In the genomic region with DNA sequence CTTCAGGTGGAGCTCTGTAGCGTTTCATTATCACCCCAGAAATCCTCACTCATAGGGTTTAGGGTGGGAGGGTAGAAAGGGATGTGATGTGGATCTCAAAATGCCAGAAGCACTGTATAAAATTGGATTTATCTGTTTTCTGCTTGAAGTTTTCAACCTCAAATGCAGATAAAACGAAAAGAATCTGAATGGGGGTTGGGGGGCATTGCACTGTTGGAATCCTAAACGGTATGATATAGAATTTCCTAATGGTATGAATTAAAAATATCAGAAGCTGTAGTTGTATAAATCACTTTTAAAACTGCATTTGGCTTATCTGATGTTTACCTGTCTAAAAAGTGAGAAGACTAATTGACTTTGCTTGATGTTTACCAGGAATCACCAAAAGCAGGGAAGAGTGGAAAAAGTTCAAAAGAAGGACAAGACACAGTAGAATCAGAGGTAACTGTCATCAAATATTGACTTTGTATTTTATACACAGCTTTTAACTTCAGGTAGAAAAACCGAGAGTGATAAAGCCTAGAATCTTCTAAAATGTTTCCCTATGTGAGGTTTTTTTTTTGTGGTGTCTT, we compare ENCODE assay signal across 8 cellular contexts. TPM values are rescaled to one million over a fixed set of nuclear protein-coding genes. Genes with fewer than 3 reads are reported as not detected.
A peak's percentile ranks its signal among the peaks of the same experiment; 100 is the strongest.
DNase-seq lines count a peak whose midpoint lies in the region; TF ChIP-seq lines count a peak whose summit lies in the region.

No MANE protein-coding gene starts in this region.

- no peak overlapping the region for H3K27ac ChIP-seq in liver (ENCODE audit: low read depth in 1 of 2, low read length in 2 of 2)
- no peak overlapping the region for H3K27ac ChIP-seq in thymus (ENCODE audit: low read depth)

- H3K9me3 ChIP-seq in liver (ENCODE audit: control insufficient read depth in 4 of 4, low read length in 3 of 4) = no peaks in the 10 kb centered on the region
- no peaks in the 10 kb centered on the region for H3K9me3 ChIP-seq in thymus (ENCODE audit: control insufficient read depth)

- CTCF ChIA-PET in activated CD4-positive, alpha-beta T cell treated with anti-CD3 and anti-CD28 coated beads, Interleukin-2, amount 10 ng/mL, durations not matched to agents 7 days and 5 days (lab: Charles Lee) = interaction anchor here (0.5 to 2.3 kb wide), 9 partner anchors 9 to 329 kb away, joined by 3 to 15 read pairs (median 3); no protein-coding TSS in a partner anchor
- CTCF ChIA-PET in GM10248 (lab: Yijun Ruan, JAX) = interaction anchor here (1.5 to 2.0 kb wide), 3 partner anchors 9 to 62 kb away, joined by 5 to 13 read pairs (median 7); no protein-coding TSS in a partner anchor

- H3K4me1 ChIP-seq in liver (ENCODE audit: control insufficient read depth in 4 of 4, insufficient read depth in 4 of 4, low read length in 3 of 4) (peaks cover 0 to 19% (median 8%) of the 10 kb centered on the region in 4 donors), thymus (ENCODE audit: control insufficient read depth, insufficient read depth, low read length) (peaks cover 5% of the 10 kb centered on the region)

- H3K27me3 Mint-ChIP-seq in activated CD4-positive, alpha-beta T cell treated with anti-CD3 and anti-CD28 coated beads, Interleukin-2, amount 10 ng/mL, durations not matched to agents 7 days and 5 days = peaks cover 5% of the 10 kb centered on the region

- no peak for TF ChIP-seq CTCF in astrocyte of the cerebellum (IDR thresholded peaks at IDR 0.05; ENCODE audit: low read depth, low read length, missing control alignments)
- TF ChIP-seq CTCF in liver (IDR thresholded peaks at IDR 0.05; ENCODE audit: low read depth, low read length, missing input control) = no peak
- no peak for TF ChIP-seq CTCF in GM10248 (IDR thresholded peaks at IDR 0.05; ENCODE audit: control extremely low read depth, extremely low read depth, low read depth, missing control alignments)
- no peak for TF ChIP-seq CTCF in GM13976 (IDR thresholded peaks at IDR 0.05; ENCODE audit: borderline replicate concordance, control extremely low read depth, extremely low read depth, insufficient read depth, missing control alignments)

- no peak for TF ChIP-seq RAD21 in liver (IDR thresholded peaks at IDR 0.05)

- POLR2A ChIA-PET in activated CD4-positive, alpha-beta T cell treated with anti-CD3 and anti-CD28 coated beads, Interleukin-2, amount 10 ng/mL, durations not matched to agents 7 days and 5 days (lab: Charles Lee) = interaction anchor here (0.9 kb wide), 1 partner anchor 47 kb away, joined by 4 read pairs; no protein-coding TSS in a partner anchor
- POLR2A ChIA-PET in GM10248 (lab: Yijun Ruan, JAX) = no interaction called here

- DNase-seq in activated CD4-positive, alpha-beta T cell treated with anti-CD3 and anti-CD28 coated beads, Interleukin-2, amount 10 ng/mL, durations not matched to agents 7 days and 5 days = no peak
- DNase-seq in activated CD4-positive, alpha-beta T cell treated with anti-CD3 and anti-CD28 coated beads, Interleukin-2, amount 50 U/mL, for 1 hour = no peak
- DNase-seq in astrocyte of the cerebellum (ENCODE audit: low read depth) (no peak), GM10248 (ENCODE audit: extremely low spot score) (no peak), GM13976 (ENCODE audit: low spot score) (no peak)
- DNase-seq in effector CD8-positive, alpha-beta T cell (lab: John Stamatoyannopoulos, UW) = no peak

- H3K4me3 ChIP-seq in astrocyte of the cerebellum (ENCODE audit: low read depth, low read length) = peak overlapping the region; percentile 56
- peak overlapping the region; percentile 37 to 72 (median 65) for H3K4me3 ChIP-seq in liver (ENCODE audit: low read depth in 1 of 3, low read length in 3 of 3)
- peak overlapping the region; percentile 60 for H3K4me3 ChIP-seq in thymus (ENCODE audit: low read length)

- peaks cover 0 to 7% (median 1%) of the 10 kb centered on the region in 4 donors for H3K36me3 ChIP-seq in liver (ENCODE audit: control insufficient read depth in 4 of 4, insufficient read depth in 3 of 4, low read depth in 1 of 4, low read length in 3 of 4)
- H3K36me3 ChIP-seq in thymus (ENCODE audit: control insufficient read depth, insufficient read depth) = no peaks in the 10 kb centered on the region

- H3K36me3 Mint-ChIP-seq in activated CD4-positive, alpha-beta T cell treated with anti-CD3 and anti-CD28 coated beads, Interleukin-2, amount 10 ng/mL, durations not matched to agents 7 days and 5 days (ENCODE audit: low read depth) = peaks cover 7% of the 10 kb centered on the region

- in situ Hi-C loops in astrocyte of the cerebellum (cut with HindIII; ENCODE audit: low sequenced_read_pairs) (no loop called here), GM13976 (cut with MboI; ENCODE audit: low sequenced_read_pairs, unreplicated experiment) (no loop called here)

- peaks cover 28% of the 10 kb centered on the region for H3K4me1 Mint-ChIP-seq in activated CD4-positive, alpha-beta T cell treated with anti-CD3 and anti-CD28 coated beads, Interleukin-2, amount 10 ng/mL, durations not matched to agents 7 days and 5 days

- H3K9me3 Mint-ChIP-seq in activated CD4-positive, alpha-beta T cell treated with anti-CD3 and anti-CD28 coated beads, Interleukin-2, amount 10 ng/mL, durations not matched to agents 7 days and 5 days = no peaks in the 10 kb centered on the region

- H3K9ac ChIP-seq in liver (ENCODE audit: low read depth in 1 of 2, low read length in 2 of 2) = peak overlapping the region; percentile 10 to 17

- peak overlapping the region; percentile 88 for H3K27ac Mint-ChIP-seq in activated CD4-positive, alpha-beta T cell treated with anti-CD3 and anti-CD28 coated beads, Interleukin-2, amount 10 ng/mL, durations not matched to agents 7 days and 5 days

- H3K4me3 Mint-ChIP-seq in activated CD4-positive, alpha-beta T cell treated with anti-CD3 and anti-CD28 coated beads, Interleukin-2, amount 10 ng/mL, durations not matched to agents 7 days and 5 days = peak overlapping the region; percentile 85

- no peaks in the 10 kb centered on the region for H3K27me3 ChIP-seq in liver (ENCODE audit: control insufficient read depth in 4 of 4, insufficient read depth in 4 of 4, low read length in 3 of 4)
- H3K27me3 ChIP-seq in thymus (ENCODE audit: control insufficient read depth, insufficient read depth) = peaks cover 13% of the 10 kb centered on the region

- WGBS in liver = 16% methylated on average over 4 of the region's 4 CpGs
- 27% methylated on average over 4 of the region's 4 CpGs for WGBS in thymus

TF ChIP-seq in liver, 16 proteins besides CTCF, POLR2A, EP300 and RAD21:
- peak in 1 of 2 donors; percentile 19 for TF ChIP-seq RXRA (IDR thresholded peaks at IDR 0.05)
- no peak for TF ChIP-seq EGR1 (IDR thresholded peaks at IDR 0.05; ENCODE audit: low read depth in 2 of 2)
- peak; percentile 2 for TF ChIP-seq SP1 (IDR thresholded peaks at IDR 0.05)

RNA-seq across cellular contexts. Expression of a gene that starts 1.1 kb away (rescaled TPM):
- 100 to 1,000 TPM; 291 to 300 TPM for total RNA-seq in activated CD4-positive, alpha-beta T cell treated with anti-CD3 and anti-CD28 coated beads, Interleukin-2, amount 10 ng/mL, durations not matched to agents 7 days and 5 days
- 10 to 100 TPM; 48.2 to 52.3 TPM for total RNA-seq in liver
- polyA plus RNA-seq in liver = 10 to 100 TPM; 33.5 to 39.6 TPM
- 144 TPM for polyA plus RNA-seq in thymus

Comparison
In these comparisons a context has a peak if more than half of its experiments do, and no peak if none do; other contexts are left out.
1. RNA of a gene that starts 1.1 kb away (total RNA-seq): 291 to 300 TPM in activated CD4-positive, alpha-beta T cell treated with anti-CD3 and anti-CD28 coated beads, Interleukin-2, amount 10 ng/mL, durations not matched to agents 7 days and 5 days; 48.2 to 52.3 TPM in liver; every median in the first group is over 4 times any median in the second.
2. Peak in every context shown above with its lines, with median percentiles within 50 percentile points of each other: H3K4me3 ChIP-seq.